Comparison of ENCODE assay signal across 7 cellular contexts in genomic region chr10:46987233-46987930, GRCh38.
DNase-seq lines count a peak whose midpoint lies in the region; ATAC-seq, FAIRE-seq and TF ChIP-seq lines count a peak whose summit lies in the region.
"Not testable (repeated sequence)": the region's sequence is repeated elsewhere in the genome, so short reads cannot be mapped to it uniquely, and the experiment has no call there.

No MANE protein-coding gene starts in this region.

- intact Hi-C loops in activated B cell treated with CpG ODN at 0.5 μM for 24 hours (cut with micrococcal nuclease), result not testable (repeated sequence)

- not testable (repeated sequence) for DNase-seq in activated B cell treated with CpG ODN at 0.5 μM for 24 hours; frontal cortex (ENCODE audit: low spot score in 2 of 2); naive thymus-derived CD8-positive, alpha-beta T cell

- peak; percentile 96 for FAIRE-seq in frontal cortex (lab: Jason Lieb, UNC)

- not testable (repeated sequence) for H3K36me3 Mint-ChIP-seq in activated B cell treated with CpG ODN at 0.5 μM for 24 hours (ENCODE audit: low read depth); naive thymus-derived CD8-positive, alpha-beta T cell

- CTCF ChIA-PET in activated B cell treated with CpG ODN at 0.5 μM for 24 hours (lab: Charles Lee), result not testable (repeated sequence)

- H3K4me3 Mint-ChIP-seq in activated B cell treated with CpG ODN at 0.5 μM for 24 hours; naive thymus-derived CD8-positive, alpha-beta T cell: not testable (repeated sequence)

- H3K27ac Mint-ChIP-seq in activated B cell treated with CpG ODN at 0.5 μM for 24 hours; naive thymus-derived CD8-positive, alpha-beta T cell: not testable (repeated sequence)

- not testable (repeated sequence) for H3K27me3 Mint-ChIP-seq in activated B cell treated with CpG ODN at 0.5 μM for 24 hours; naive thymus-derived CD8-positive, alpha-beta T cell

- H3K9me3 Mint-ChIP-seq in activated B cell treated with CpG ODN at 0.5 μM for 24 hours; naive thymus-derived CD8-positive, alpha-beta T cell: not testable (repeated sequence)

- POLR2A ChIA-PET in activated B cell treated with CpG ODN at 0.5 μM for 24 hours (lab: Charles Lee); naive thymus-derived CD8-positive, alpha-beta T cell (lab: Charles Lee): not testable (repeated sequence)

- TF ChIP-seq CTCF in activated B cell treated with CpG ODN at 0.5 μM for 24 hours (IDR thresholded peaks at IDR 0.05), result not testable (repeated sequence)

- ATAC-seq in GM18907 (IDR thresholded peaks at IDR 0.05; ENCODE audit: unreplicated experiment), result peak; percentile 97
- peak; percentile 84 for ATAC-seq in GM21619 (IDR thresholded peaks at IDR 0.05; ENCODE audit: unreplicated experiment)
- ATAC-seq in HG02973 (IDR thresholded peaks at IDR 0.05; ENCODE audit: unreplicated experiment), result peak; percentile 84
- ATAC-seq in HG03439 (IDR thresholded peaks at IDR 0.05; ENCODE audit: unreplicated experiment), result peak; percentile 91
- peak; percentile 79 for ATAC-seq in activated B cell treated with CpG ODN at 0.5 μM for 24 hours (ENCODE audit: low read depth)
- ATAC-seq in naive thymus-derived CD8-positive, alpha-beta T cell, result peak; percentile 91 to 95

- H3K4me1 Mint-ChIP-seq in activated B cell treated with CpG ODN at 0.5 μM for 24 hours; naive thymus-derived CD8-positive, alpha-beta T cell: not testable (repeated sequence)
